8 cellular contexts compared by ENCODE assay signal in the genomic region with DNA sequence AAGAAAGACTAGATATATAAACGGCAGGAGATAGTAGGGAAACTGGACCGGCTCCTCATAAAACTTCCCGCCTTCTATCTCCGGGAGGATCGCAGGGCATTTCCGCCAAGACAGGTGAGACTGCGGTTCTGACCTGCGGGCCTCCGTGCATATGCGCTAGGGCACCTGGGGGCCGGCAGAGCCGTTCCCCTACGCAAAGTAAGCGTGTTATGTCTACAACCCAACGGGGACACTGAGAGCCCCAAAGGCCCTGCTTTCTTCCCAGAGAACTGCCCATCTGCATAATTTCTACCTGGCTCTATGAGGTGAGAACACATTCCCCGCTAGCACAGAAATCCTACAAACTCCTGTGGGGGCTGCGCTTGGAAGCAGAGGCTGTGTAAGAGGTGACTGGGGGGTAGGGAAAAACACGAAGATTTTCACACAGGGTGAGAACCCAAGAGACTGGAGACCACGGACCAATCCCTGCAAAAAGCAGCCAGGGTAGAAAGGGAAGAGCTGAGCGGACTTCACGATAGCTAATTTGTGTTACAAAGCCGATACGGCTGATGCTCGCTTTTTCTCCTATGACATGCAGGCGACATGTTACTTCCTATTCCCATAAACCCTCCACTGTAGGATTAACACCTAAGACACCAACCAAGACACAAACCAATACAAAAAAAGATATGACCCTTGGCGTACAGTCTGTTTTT. TPM values are rescaled to one million over a fixed set of nuclear protein-coding genes. Genes with fewer than 3 reads are reported as not detected.
DNase-seq lines count a peak whose midpoint lies in the region; ATAC-seq, FAIRE-seq and TF ChIP-seq lines count a peak whose summit lies in the region.
"Not testable (repeated sequence)": the region's sequence is repeated elsewhere in the genome, so short reads cannot be mapped to it uniquely, and the experiment has no call there.

No MANE protein-coding gene starts in this region.

- intact Hi-C loops in esophagus muscularis mucosa (cut with DNase I): not testable (repeated sequence)
- intact Hi-C loops in naive thymus-derived CD4-positive, alpha-beta T cell (cut with micrococcal nuclease): loop anchor here (1.0 to 5.0 kb wide), 4 partner anchors 14 to 384 kb away; a partner anchor contains a TSS

- not testable (repeated sequence) for H3K27ac Mint-ChIP-seq in naive thymus-derived CD4-positive, alpha-beta T cell

- FAIRE-seq in H54 (lab: Jason Lieb, UNC): peak; percentile 87

- peaks cover 7 to 20% (median 13%) of the 10 kb centered on the region in 5 donors for H3K27me3 Mint-ChIP-seq in naive thymus-derived CD4-positive, alpha-beta T cell

- H3K4me3 Mint-ChIP-seq in naive thymus-derived CD4-positive, alpha-beta T cell: not testable (repeated sequence)

- not testable (repeated sequence) for H3K4me1 Mint-ChIP-seq in naive thymus-derived CD4-positive, alpha-beta T cell

- 13% methylated on average over 10 of the region's 26 CpGs for WGBS in esophagus muscularis mucosa

- in situ Hi-C loops in G401 (cut with HindIII; ENCODE audit: low sequenced_read_pairs): not testable (repeated sequence)

- ATAC-seq in naive thymus-derived CD4-positive, alpha-beta T cell: peak; percentile 98

- not testable (repeated sequence) for H3K36me3 Mint-ChIP-seq in naive thymus-derived CD4-positive, alpha-beta T cell

- peak overlapping the region; percentile 60 to 82 (median 76) for H3K27ac ChIP-seq in esophagus muscularis mucosa (replicated peaks in 1 of 4)
- H3K27ac ChIP-seq in naive thymus-derived CD4-positive, alpha-beta T cell (ENCODE audit: low read depth, low read length): peak overlapping the region; percentile 84
- peak overlapping the region; percentile 80 for H3K27ac ChIP-seq in stomach smooth muscle (ENCODE audit: low read length)

- H3K9me3 ChIP-seq in esophagus muscularis mucosa; naive thymus-derived CD4-positive, alpha-beta T cell (ENCODE audit: control insufficient read depth in 2 of 3, low read length in 3 of 3); stomach smooth muscle (ENCODE audit: control insufficient read depth in 2 of 2, low read length in 2 of 2): not testable (repeated sequence)

- TF ChIP-seq POLR2A in H54 (IDR thresholded peaks at IDR 0.05; ENCODE audit: low read depth, low read length) (peak; percentile 45; the same call in 1 of the 2 replicates), esophagus muscularis mucosa (IDR thresholded peaks at IDR 0.05; ENCODE audit: low read depth) (peak; percentile 91)

- H3K36me3 ChIP-seq in esophagus muscularis mucosa; naive thymus-derived CD4-positive, alpha-beta T cell (ENCODE audit: control insufficient read depth in 2 of 3, insufficient read depth in 3 of 3, low read length in 3 of 3); stomach smooth muscle (ENCODE audit: control insufficient read depth in 2 of 2, insufficient read depth in 2 of 2, low read length in 2 of 2): not testable (repeated sequence)

- H3K9me3 Mint-ChIP-seq in naive thymus-derived CD4-positive, alpha-beta T cell: not testable (repeated sequence)

- H3K4me3 ChIP-seq in esophagus muscularis mucosa (peak overlapping the region in 3 of 4 donors; percentile 20 to 41 (median 37)), stomach smooth muscle (ENCODE audit: low read length in 2 of 2) (peak overlapping the region in 1 of 2 donors; percentile 40)
- H3K4me3 ChIP-seq in naive thymus-derived CD4-positive, alpha-beta T cell (ENCODE audit: low read length): peak overlapping the region; percentile 16

- TF ChIP-seq EP300 in esophagus muscularis mucosa (IDR thresholded peaks at IDR 0.05): not testable (repeated sequence)

- peaks cover 0 to 11% (median 0%) of the 10 kb centered on the region in 4 donors for H3K27me3 ChIP-seq in esophagus muscularis mucosa
- not testable (repeated sequence) for H3K27me3 ChIP-seq in naive thymus-derived CD4-positive, alpha-beta T cell (ENCODE audit: control insufficient read depth in 2 of 2, insufficient read depth in 2 of 2, low read length in 2 of 2); stomach smooth muscle (ENCODE audit: control insufficient read depth in 1 of 2, insufficient read depth in 2 of 2, low read length in 2 of 2)

- POLR2A ChIA-PET in naive thymus-derived CD4-positive, alpha-beta T cell (lab: Charles Lee): interaction anchor here (0.7 to 1.5 kb wide), 7 partner anchors 8 to 656 kb away, joined by 3 to 15 read pairs (median 4); a partner anchor contains a TSS

- CTCF ChIA-PET in naive thymus-derived CD4-positive, alpha-beta T cell (lab: Charles Lee): not testable (repeated sequence)

- TF ChIP-seq CTCF in esophagus muscularis mucosa (IDR thresholded peaks at IDR 0.05): not testable (repeated sequence)

- not testable (repeated sequence) for H3K4me1 ChIP-seq in esophagus muscularis mucosa; naive thymus-derived CD4-positive, alpha-beta T cell (ENCODE audit: control insufficient read depth in 2 of 2, insufficient read depth in 2 of 2, low read length in 2 of 2); stomach smooth muscle (ENCODE audit: control insufficient read depth, insufficient read depth, low read length)

- peak; percentile 90 for DNase-seq in G401 (ENCODE audit: low spot score)
- not testable (repeated sequence) for DNase-seq in H54 (ENCODE audit: insufficient read length, low spot score); esophagus muscularis mucosa (ENCODE audit: extremely low spot score)
- peak; percentile 82 to 85 for DNase-seq in Kasumi-1 (lab: John Stamatoyannopoulos, UW)
- peak; percentile 96 for DNase-seq in OCI-M1 (lab: John Stamatoyannopoulos, UW)
- peak; percentile 77 for DNase-seq in activated T-cell treated with anti-CD3 and anti-CD28 coated beads for 24 hours (ENCODE audit: low read depth)
- peak in 5 of 9 donors; percentile 37 to 74 (median 63) for DNase-seq in naive thymus-derived CD4-positive, alpha-beta T cell

- H3K9ac ChIP-seq in stomach smooth muscle (ENCODE audit: low read length in 2 of 2): peak overlapping the region; percentile 29 to 64

RNA-seq across cellular contexts. Expression of a gene that starts 0.5 kb away (rescaled TPM):
- total RNA-seq in G401 (2014; rRNA removed; shearing (Covaris generic)): not detected in 2 replicates
- under 1 TPM in 2 of 4 donors, not detected in 2; under 0.01 TPM for total RNA-seq in esophagus muscularis mucosa
- total RNA-seq in naive thymus-derived CD4-positive, alpha-beta T cell: 1,000 to 10,000 TPM; 2,341 to 4,458 (median 3,337) TPM
- not detected for polyA plus RNA-seq in naive thymus-derived CD4-positive, alpha-beta T cell

Comparison
In these comparisons a context has a peak if more than half of its experiments do, and no peak if none do; other contexts are left out.
1. RNA of a gene that starts 0.5 kb away (total RNA-seq): 2,341 to 4,458 TPM in naive thymus-derived CD4-positive, alpha-beta T cell; not detected in G401 and under 0.01 TPM in esophagus muscularis mucosa; every median in the first group is over 1,000 times any median in the second.
2. Peak in every context shown above with its lines, with median percentiles within 50 percentile points of each other: H3K27ac ChIP-seq.